ENCODE assay signal across 11 cellular contexts in genomic region chr12:1917172-1918070, GRCh38. TPM values are rescaled to one million over a fixed set of nuclear protein-coding genes. Genes with fewer than 3 reads are reported as not detected.
DNase-seq lines count a peak whose midpoint lies in the region; ATAC-seq, FAIRE-seq and TF ChIP-seq lines count a peak whose summit lies in the region.
"Had no signal": no experiment of that assay in that cellular context is flagged by ENCODE, and none has a peak within 500 bp of the region (broad histone marks: within the 10 kb centered on the region; RNA-seq: fewer than 3 reads in every experiment).

No MANE protein-coding gene starts in this region.

- intact Hi-C loops in ascending aorta (cut with DNase I), result no loop called here
- intact Hi-C loops in CD4-positive, alpha-beta memory T cell (cut with micrococcal nuclease), result loop anchor here (5.0 kb wide), 1 partner anchor 105 kb away; no protein-coding TSS in a partner anchor

- H3K9me3 ChIP-seq in ascending aorta, result no peaks in the 10 kb centered on the region
- no peaks in the 10 kb centered on the region for H3K9me3 ChIP-seq in CD4-positive, alpha-beta memory T cell (ENCODE audit: control insufficient read depth in 1 of 2, low read length in 2 of 2)

- no peak for TF ChIP-seq CTCF in ascending aorta (IDR thresholded peaks at IDR 0.05)

- H3K4me1 ChIP-seq in ascending aorta, result peaks cover 0 to 5% of the 10 kb centered on the region in 2 donors
- H3K4me1 ChIP-seq in CD4-positive, alpha-beta memory T cell (ENCODE audit: insufficient read depth, low read length), result peaks cover 24% of the 10 kb centered on the region

- DNase-seq in Ammon's horn (ENCODE audit: low spot score), result peak; percentile 66
- peak; percentile 3 for DNase-seq in HEK293T (ENCODE audit: extremely low spot score)
- no peak for DNase-seq in ascending aorta (ENCODE audit: low spot score in 2 of 2)
- DNase-seq in naive B cell, result peak; percentile 49
- no peak for DNase-seq in RCC 7860 (ENCODE audit: low spot score)
- no peak for DNase-seq in CD4-positive, alpha-beta memory T cell
- DNase-seq: DMS53; stimulated activated CD4-positive, alpha-beta T cell treated with anti-CD3 and anti-CD28 coated beads, Interleukin-1b, Interleukin-23, amount 100 ng/mL, for 48 hours had no signal

- peak overlapping the region in 1 of 2 donors; percentile 39 for H3K4me3 ChIP-seq in ascending aorta
- no peak overlapping the region for H3K4me3 ChIP-seq in CD4-positive, alpha-beta memory T cell (ENCODE audit: low read length in 2 of 2)

- peak; percentile 81 to 82 for ATAC-seq in naive B cell (ENCODE audit: low read depth in 2 of 2)
- ATAC-seq in HG03095 (IDR thresholded peaks at IDR 0.05; ENCODE audit: unreplicated experiment), result no peak
- no peak for ATAC-seq in GM19395 (IDR thresholded peaks at IDR 0.05; ENCODE audit: unreplicated experiment)

- H3K27me3 ChIP-seq in ascending aorta, result no peaks in the 10 kb centered on the region
- no peaks in the 10 kb centered on the region for H3K27me3 ChIP-seq in CD4-positive, alpha-beta memory T cell (ENCODE audit: insufficient read depth, low read length)

- no peaks in the 10 kb centered on the region for H3K36me3 ChIP-seq in ascending aorta
- H3K36me3 ChIP-seq in CD4-positive, alpha-beta memory T cell (ENCODE audit: insufficient read depth, low read length), result no peaks in the 10 kb centered on the region

- no peaks in the 10 kb centered on the region for H3K9me3 Mint-ChIP-seq in naive B cell
- no peaks in the 10 kb centered on the region for H3K9me3 Mint-ChIP-seq in CD4-positive, alpha-beta memory T cell

- H3K27ac ChIP-seq in ascending aorta, result peak overlapping the region; percentile 40 to 65
- no peak overlapping the region for H3K27ac ChIP-seq in CD4-positive, alpha-beta memory T cell (ENCODE audit: low read depth, low read length)

- peaks cover 36 to 51% (median 46%) of the 10 kb centered on the region in 3 donors for H3K4me1 Mint-ChIP-seq in naive B cell
- peaks cover 15 to 21% (median 17%) of the 10 kb centered on the region in 4 donors for H3K4me1 Mint-ChIP-seq in CD4-positive, alpha-beta memory T cell

- FAIRE-seq in RCC 7860 (lab: Jason Lieb, UNC), result no peak
- FAIRE-seq: keratinocyte had no signal

- H3K27ac Mint-ChIP-seq in naive B cell, result peak overlapping the region; percentile 94 to 100 (median 96)
- H3K27ac Mint-ChIP-seq in CD4-positive, alpha-beta memory T cell, result peak overlapping the region in 1 of 7 donors; percentile 52

- peaks cover 0 to 19% (median 16%) of the 10 kb centered on the region in 3 donors for H3K27me3 Mint-ChIP-seq in naive B cell
- H3K27me3 Mint-ChIP-seq in CD4-positive, alpha-beta memory T cell, result peaks cover 0 to 2% of the 10 kb centered on the region in 2 donors

- POLR2A ChIA-PET in HEK293T (lab: Yijun Ruan, JAX), result no interaction called here
- POLR2A ChIA-PET in CD4-positive, alpha-beta memory T cell (lab: Charles Lee; ENCODE audit: partially characterized antibody), result no interaction called here

- H3K36me3 Mint-ChIP-seq in naive B cell, result peaks cover 5 to 17% of the 10 kb centered on the region in 2 donors
- H3K36me3 Mint-ChIP-seq in CD4-positive, alpha-beta memory T cell, result no peaks in the 10 kb centered on the region

- CTCF ChIA-PET in HEK293T (lab: Yijun Ruan, JAX), result interaction anchor here (1.1 kb wide), 1 partner anchor 101 kb away, joined by 3 read pairs; no protein-coding TSS in a partner anchor
- CTCF ChIA-PET in CD4-positive, alpha-beta memory T cell (lab: Charles Lee; ENCODE audit: partially characterized antibody), result interaction anchor here (7.6 kb wide), 1 partner anchor 23 kb away, joined by 46 read pairs; no protein-coding TSS in a partner anchor

- peak overlapping the region; percentile 92 to 99 (median 97) for H3K4me3 Mint-ChIP-seq in naive B cell
- H3K4me3 Mint-ChIP-seq in CD4-positive, alpha-beta memory T cell, result no peak overlapping the region

TF ChIP-seq in HEK293T, 16 proteins besides CTCF, POLR2A, EP300 and RAD21:
- TF ChIP-seq FOXK2 (IDR thresholded peaks at IDR 0.05) (no peak), FOXA1 (IDR thresholded peaks at IDR 0.05) (no peak), LEF1 (IDR thresholded peaks at IDR 0.05; ENCODE audit: borderline replicate concordance) (no peak), PKNOX1 (IDR thresholded peaks at IDR 0.05) (no peak), BHLHE40 (IDR thresholded peaks at IDR 0.05; ENCODE audit: borderline replicate concordance) (no peak), CTBP1 (IDR thresholded peaks at IDR 0.05; ENCODE audit: borderline replicate concordance) (no peak)

RNA-seq across cellular contexts. Expression of gene CACNA2D4, which starts 1.0 kb away (rescaled TPM):
- total RNA-seq in ascending aorta, result not detected
- 1 to 10 TPM in 5 of 6 donors, under 1 TPM in 1; 0.46 to 3.6 (median 2.7) TPM for polyA plus RNA-seq in naive B cell (ENCODE audit: low read depth in 6 of 6)
- total RNA-seq in CD4-positive, alpha-beta memory T cell, result 10 to 100 TPM; 15.1 to 19.2 TPM
- 10 to 100 TPM; 12.4 to 14.1 TPM for polyA plus RNA-seq in CD4-positive, alpha-beta memory T cell

Comparison
In these comparisons a context has a peak if more than half of its experiments do, and no peak if none do; other contexts are left out.
1. DNase-seq: peak in Ammon's horn (single experiment), HEK293T (single experiment) and naive B cell (single experiment); none in ascending aorta (0 of 2), RCC 7860 (single experiment) and CD4-positive, alpha-beta memory T cell (0 of 5).
2. ATAC-seq: peak in naive B cell (2 of 2); none in HG03095 (single experiment) and GM19395 (single experiment).
3. H3K4me3 Mint-ChIP-seq: peak in naive B cell (8 of 8); none in CD4-positive, alpha-beta memory T cell (0 of 8).
4. RNA of gene CACNA2D4, which starts 1.0 kb away (total RNA-seq): 15.1 to 19.2 TPM in CD4-positive, alpha-beta memory T cell; not detected in ascending aorta (single experiment); every median in the first group is over 10 times any median in the second.